Comparison of ENCODE assay signal across 20 cellular contexts in genomic region chr6:52549428-52549827, GRCh38. TPM values are rescaled to one million over a fixed set of nuclear protein-coding genes. Genes with fewer than 3 reads are reported as not detected.
A peak's percentile ranks its signal among the peaks of the same experiment; 100 is the strongest.
DNase-seq lines count a peak whose midpoint lies in the region; ATAC-seq and TF ChIP-seq lines count a peak whose summit lies in the region.
"Had no signal": no experiment of that assay in that cellular context is flagged by ENCODE, and none has a peak within 500 bp of the region (broad histone marks: within the 10 kb centered on the region; RNA-seq: fewer than 3 reads in every experiment).

No MANE protein-coding gene starts in this region.

- H3K9me3 ChIP-seq in Karpas-422 (ENCODE audit: low read length) (no peaks in the 10 kb centered on the region), hepatocyte (ENCODE audit: low read depth) (no peaks in the 10 kb centered on the region)
- H3K9me3 ChIP-seq: body of pancreas, esophagus muscularis mucosa, tibial nerve had no signal

- H3K9me2 ChIP-seq in Karpas-422 (replicated peaks; ENCODE audit: insufficient read depth, low read length) (no peaks in the 10 kb centered on the region), hepatocyte (replicated peaks; ENCODE audit: insufficient read depth) (no peaks in the 10 kb centered on the region)

- H3K79me2 ChIP-seq in Karpas-422 (ENCODE audit: low read length) (peaks cover 70% of the 10 kb centered on the region), hepatocyte (peaks cover 94% of the 10 kb centered on the region)

- WGBS in hepatocyte (ENCODE audit: low lambda C conversion rate, missing lambda C conversion rate), result 88% methylated on average over 4 of the region's 4 CpGs

- H3K4me2 ChIP-seq in Karpas-422 (ENCODE audit: low read depth, low read length, poor library complexity, severe bottlenecking), result peak overlapping the region; percentile 62
- no peak overlapping the region for H3K4me2 ChIP-seq in hepatocyte

- no peaks in the 10 kb centered on the region for H3K36me3 ChIP-seq in Karpas-422 (ENCODE audit: insufficient read depth, low read length)
- no peaks in the 10 kb centered on the region for H3K36me3 ChIP-seq in hepatocyte (replicated peaks; ENCODE audit: insufficient read depth, low read depth)
- H3K36me3 ChIP-seq: esophagus muscularis mucosa, tibial nerve had no signal

- H3K9ac ChIP-seq in Karpas-422 (ENCODE audit: low read length), result peak overlapping the region; percentile 48

- H3K4me1 ChIP-seq in Karpas-422 (ENCODE audit: low read length), result peaks cover 97% of the 10 kb centered on the region
- H3K4me1 ChIP-seq in hepatocyte (ENCODE audit: insufficient read depth), result peaks cover 61% of the 10 kb centered on the region

- H4K20me1 ChIP-seq in Karpas-422 (ENCODE audit: insufficient read depth, low read depth, low read length) (0 out of 2 replicates have a peak, but pooled peaks cover 4% of the 10 kb centered on the region), hepatocyte (ENCODE audit: insufficient read depth, poor library complexity, severe bottlenecking) (peaks cover 18% of the 10 kb centered on the region)

- no peak for ATAC-seq in GM21381 (IDR thresholded peaks at IDR 0.05; ENCODE audit: unreplicated experiment)
- ATAC-seq: activated T-helper 17 cell treated with anti-CD3 and anti-CD28 coated beads, Interleukin-2, amount 50 U/mL, for 72 hours had no signal

- TF ChIP-seq CTCF in hepatocyte (IDR thresholded peaks at IDR 0.05; ENCODE audit: poor library complexity), result no peak

- H2AFZ ChIP-seq in Karpas-422 (ENCODE audit: low read length) (no peak overlapping the region), hepatocyte (no peak overlapping the region)

- H3K4me3 ChIP-seq in Karpas-422 (ENCODE audit: low read length), result peak overlapping the region; percentile 40
- no peak overlapping the region for H3K4me3 ChIP-seq in hepatocyte
- H3K4me3 ChIP-seq: body of pancreas, esophagus muscularis mucosa, tibial nerve had no signal

- H3K27ac ChIP-seq in Karpas-422 (ENCODE audit: low read length), result peak overlapping the region; percentile 96
- H3K27ac ChIP-seq in hepatocyte, result peak overlapping the region; percentile 64
- H3K27ac ChIP-seq: WERI-Rb-1 had no signal

- no peaks in the 10 kb centered on the region for H3K27me3 ChIP-seq in Karpas-422 (ENCODE audit: low read length)
- H3K27me3 ChIP-seq in hepatocyte, result no peaks in the 10 kb centered on the region
- H3K27me3 ChIP-seq: body of pancreas, esophagus muscularis mucosa, tibial nerve had no signal

- DNase-seq in DMS79 treated with DMSO at 0.1 percent for 48 hours (lab: John Stamatoyannopoulos, UW) (peak; percentile 95), Karpas-422 (peak; percentile 71), RPMI7951 (ENCODE audit: low read depth) (peak; percentile 76), hepatocyte (ENCODE audit: low spot score) (no peak), glomerular visceral epithelial cell (ENCODE audit: extremely low spot score) (no peak)
- no peak for DNase-seq in activated CD4-positive, CD25-positive, alpha-beta regulatory T cell (lab: John Stamatoyannopoulos, UW)
- no peak for DNase-seq in activated T-cell treated with anti-CD3 and anti-CD28 coated beads, Interleukin-2, amount 50 U/mL, for 48 hours
- DNase-seq: activated naive CD8-positive, alpha-beta T cell treated with anti-CD3 and anti-CD28 coated beads, Interleukin-2, amount 10 ng/mL, durations not matched to agents 7 days and 5 days; body of pancreas; CD8-positive, alpha-beta memory T cell; DND-41; effector CD8-positive, alpha-beta T cell; NCI-H345; occipital lobe; stimulated activated CD4-positive, alpha-beta T cell treated with anti-CD3 and anti-CD28 coated beads, Interleukin-4, amount 100 ng/mL, for 24 hours; WERI-Rb-1 had no signal

RNA-seq across cellular contexts. Expression of gene TRAM2, which starts 27.4 kb away (rescaled TPM):
- 19.3 and 24.1 TPM in 2 replicates for total RNA-seq in Karpas-422 (2014; rRNA removed; shearing (Covaris generic); ENCODE audit: low replicate concordance)
- total RNA-seq in RPMI7951 (2014; rRNA removed; shearing (Covaris generic)), result 56.2 and 58.0 TPM in 2 replicates
- total RNA-seq in hepatocyte, result 47.6 and 48.2 TPM in 2 replicates
- 20.8 and 29.6 TPM in 2 replicates for polyA plus RNA-seq in hepatocyte

Comparison
In these comparisons a context has a peak if more than half of its experiments do, and no peak if none do; other contexts are left out.
1. DNase-seq: peak in DMS79 treated with DMSO at 0.1 percent for 48 hours (single experiment), Karpas-422 (single experiment) and RPMI7951 (single experiment); none in hepatocyte (single experiment), activated CD4-positive, CD25-positive, alpha-beta regulatory T cell (0 of 4), glomerular visceral epithelial cell (single experiment) and activated T-cell treated with anti-CD3 and anti-CD28 coated beads, Interleukin-2, amount 50 U/mL, for 48 hours (0 of 2).